Comparison of ENCODE assay signal across 18 cellular contexts in genomic region chr19:51800849-51801244, GRCh38. TPM values are rescaled to one million over a fixed set of nuclear protein-coding genes. Genes with fewer than 3 reads are reported as not detected.
"Had no signal": no experiment of that assay in that cellular context is flagged by ENCODE, and none has a peak within 500 bp of the region (broad histone marks: within the 10 kb centered on the region; RNA-seq: fewer than 3 reads in every experiment).

No MANE protein-coding gene starts in this region.

- H3K4me1 Mint-ChIP-seq: activated naive CD8-positive, alpha-beta T cell treated with anti-CD3 and anti-CD28 coated beads, Interleukin-2, amount 10 ng/mL, durations not matched to agents 7 days and 5 days; memory B cell had no signal

- H3K4me3 ChIP-seq: colonic mucosa, gastroesophageal sphincter, psoas muscle, suprapubic skin had no signal

- H3K27me3 Mint-ChIP-seq: activated naive CD8-positive, alpha-beta T cell treated with anti-CD3 and anti-CD28 coated beads, Interleukin-2, amount 10 ng/mL, durations not matched to agents 7 days and 5 days had no signal

- H3K36me3 Mint-ChIP-seq: activated naive CD8-positive, alpha-beta T cell treated with anti-CD3 and anti-CD28 coated beads, Interleukin-2, amount 10 ng/mL, durations not matched to agents 7 days and 5 days; natural killer cell treated with Interleukin-12 subunit alpha and Interleukin-12 subunit beta and Interleukin-15 and Interleukin-18, amount 100 ng/mL, for 72 hours had no signal

- H3K27ac ChIP-seq: psoas muscle had no signal

- ATAC-seq: activated CD8-positive, alpha-beta T cell treated with anti-CD3 and anti-CD28 coated beads for 36 hours; activated T-cell treated with anti-CD3 and anti-CD28 coated beads, Interleukin-2, amount 50 U/mL, for 72 hours; gastroesophageal sphincter; natural killer cell treated with Interleukin-12 subunit alpha and Interleukin-12 subunit beta and Interleukin-15 and Interleukin-18, amount 100 ng/mL, for 72 hours; psoas muscle had no signal

- DNase-seq: activated CD4-positive, alpha-beta T cell treated with anti-CD3 and anti-CD28 coated beads for 4 hours; activated CD8-positive, alpha-beta memory T cell treated with anti-CD3 and anti-CD28 coated beads, Interleukin-2, amount 50 U/mL, for 4 hours; activated CD8-positive, alpha-beta T cell treated with anti-CD3 and anti-CD28 coated beads for 36 hours; activated gamma-delta T cell treated with Interleukin-2 at 50 U/mL for 16 hours; activated naive CD8-positive, alpha-beta T cell treated with anti-CD3 and anti-CD28 coated beads, Interleukin-2, amount 10 ng/mL, durations not matched to agents 7 days and 5 days; activated T-cell treated with anti-CD3 and anti-CD28 coated beads, Interleukin-2, amount 50 U/mL, for 72 hours; caudate nucleus; colonic mucosa; effector CD8-positive, alpha-beta T cell; hippocampal formation; nucleus accumbens; psoas muscle; stimulated activated CD4-positive, alpha-beta T cell treated with anti-CD3 and anti-CD28 coated beads, Interleukin-2, amount 100 ng/mL, for 48 hours; stimulated activated naive CD4-positive, alpha-beta T cell treated with Interleukin-2 at 50 U/mL for 16 hours had no signal

- H3K27me3 ChIP-seq: colonic mucosa, gastroesophageal sphincter, suprapubic skin had no signal

- H3K36me3 ChIP-seq: colonic mucosa, gastroesophageal sphincter, suprapubic skin had no signal

- H3K27ac Mint-ChIP-seq: activated CD8-positive, alpha-beta T cell treated with anti-CD3 and anti-CD28 coated beads for 36 hours; activated naive CD8-positive, alpha-beta T cell treated with anti-CD3 and anti-CD28 coated beads, Interleukin-2, amount 10 ng/mL, durations not matched to agents 7 days and 5 days; activated T-cell treated with anti-CD3 and anti-CD28 coated beads, Interleukin-2, amount 50 U/mL, for 72 hours; memory B cell; natural killer cell treated with Interleukin-12 subunit alpha and Interleukin-12 subunit beta and Interleukin-15 and Interleukin-18, amount 100 ng/mL, for 72 hours had no signal

- H3K4me3 Mint-ChIP-seq: activated CD8-positive, alpha-beta T cell treated with anti-CD3 and anti-CD28 coated beads for 36 hours; activated naive CD8-positive, alpha-beta T cell treated with anti-CD3 and anti-CD28 coated beads, Interleukin-2, amount 10 ng/mL, durations not matched to agents 7 days and 5 days; activated T-cell treated with anti-CD3 and anti-CD28 coated beads, Interleukin-2, amount 50 U/mL, for 72 hours; memory B cell; natural killer cell treated with Interleukin-12 subunit alpha and Interleukin-12 subunit beta and Interleukin-15 and Interleukin-18, amount 100 ng/mL, for 72 hours had no signal

- H3K9me3 ChIP-seq: colonic mucosa, gastroesophageal sphincter, psoas muscle, suprapubic skin had no signal

- H3K4me1 ChIP-seq: colonic mucosa, psoas muscle had no signal

RNA-seq across cellular contexts. Expression of gene FPR3, which starts 5.9 kb away (rescaled TPM):
- total RNA-seq: activated CD8-positive, alpha-beta T cell treated with anti-CD3 and anti-CD28 coated beads for 36 hours; activated T-cell treated with anti-CD3 and anti-CD28 coated beads, Interleukin-2, amount 50 U/mL, for 72 hours; natural killer cell treated with Interleukin-12 subunit alpha and Interleukin-12 subunit beta and Interleukin-15 and Interleukin-18, amount 100 ng/mL, for 72 hours had no signal

RNA-seq across cellular contexts. Expression of gene FPR2, which starts 39.9 kb away (rescaled TPM):
- total RNA-seq: activated CD8-positive, alpha-beta T cell treated with anti-CD3 and anti-CD28 coated beads for 36 hours; activated naive CD8-positive, alpha-beta T cell treated with anti-CD3 and anti-CD28 coated beads, Interleukin-2, amount 10 ng/mL, durations not matched to agents 7 days and 5 days; activated T-cell treated with anti-CD3 and anti-CD28 coated beads, Interleukin-2, amount 50 U/mL, for 72 hours had no signal

RNA-seq across cellular contexts. Expression of gene FPR1, which starts 49.2 kb away (rescaled TPM):
- total RNA-seq: activated CD8-positive, alpha-beta T cell treated with anti-CD3 and anti-CD28 coated beads for 36 hours; activated naive CD8-positive, alpha-beta T cell treated with anti-CD3 and anti-CD28 coated beads, Interleukin-2, amount 10 ng/mL, durations not matched to agents 7 days and 5 days; activated T-cell treated with anti-CD3 and anti-CD28 coated beads, Interleukin-2, amount 50 U/mL, for 72 hours had no signal
